Comparison of ENCODE assay signal across 8 cellular contexts in the genomic region with DNA sequence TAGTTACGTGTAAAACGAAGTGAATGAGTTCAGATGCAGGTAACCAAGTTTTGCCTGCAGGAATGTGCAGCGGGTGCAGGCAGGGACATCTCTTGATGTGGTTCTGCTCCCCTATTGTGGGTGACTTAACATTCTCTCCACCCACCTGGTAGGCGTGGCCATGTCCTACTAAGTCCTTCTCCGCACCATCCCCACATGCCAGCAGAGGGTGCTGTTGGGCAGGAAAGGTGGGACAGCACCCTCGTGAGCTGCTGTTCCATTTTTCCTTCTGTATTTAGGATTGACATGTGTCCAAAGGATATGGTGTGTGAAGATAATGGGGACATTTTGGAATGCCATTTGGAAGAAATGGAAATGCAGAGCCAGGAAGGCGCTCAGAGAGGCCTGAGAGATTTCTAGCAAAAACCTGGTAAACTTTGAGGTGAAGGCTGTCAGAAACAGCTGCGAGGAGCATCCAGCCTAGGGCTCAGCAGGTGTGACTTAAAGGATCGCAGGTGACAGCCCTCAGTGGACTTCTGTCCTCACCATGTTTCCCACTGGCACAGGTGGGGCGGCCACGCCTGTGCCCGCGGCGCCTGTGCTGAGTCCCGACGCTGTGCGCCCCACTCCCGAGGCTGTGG. TPM values are rescaled to one million over a fixed set of nuclear protein-coding genes. Genes with fewer than 3 reads are reported as not detected.
DNase-seq lines count a peak whose midpoint lies in the region; ATAC-seq and TF ChIP-seq lines count a peak whose summit lies in the region.

No MANE protein-coding gene starts in this region.

- peak; percentile 98 for TF ChIP-seq CTCF in H9 (conservative IDR thresholded peaks at IDR 0.05)
- peak; percentile 97 for TF ChIP-seq CTCF in Loucy (conservative IDR thresholded peaks at IDR 0.05; ENCODE audit: low read length)
- peak; percentile 99 for TF ChIP-seq CTCF in neural crest cell (conservative IDR thresholded peaks at IDR 0.05)

- no peaks in the 10 kb centered on the region for H3K4me1 ChIP-seq in ES-I3 (ENCODE audit: insufficient read depth, low read length)
- 0 out of 2 replicates have a peak, but pooled peaks cover 2% of the 10 kb centered on the region for H3K4me1 ChIP-seq in H9 (ENCODE audit: insufficient read depth, low read length)
- no peaks in the 10 kb centered on the region for H3K4me1 ChIP-seq in Loucy (ENCODE audit: insufficient read depth, low read length, poor library complexity, severe bottlenecking)

- no peaks in the 10 kb centered on the region for H3K36me3 ChIP-seq in ES-I3 (ENCODE audit: insufficient read depth, low read length)
- no peaks in the 10 kb centered on the region for H3K36me3 ChIP-seq in Loucy (ENCODE audit: insufficient read depth, low read length)

- H3K4me3 Mint-ChIP-seq in H9 (peak overlapping the region; percentile 59 to 87), neural crest cell (peak overlapping the region; percentile 89)
- peak overlapping the region; percentile 81 to 97 for H3K4me3 Mint-ChIP-seq in stimulated activated naive CD8-positive, alpha-beta T cell treated with anti-CD3 and anti-CD28 coated beads, Interleukin-15, amount 100 ng/mL, for 72 hours

- H3K9ac ChIP-seq in ES-I3 (ENCODE audit: low read depth, low read length) = peak overlapping the region; percentile 68; the same call in 1 of the 2 replicates
- H3K9ac ChIP-seq in H9 (ENCODE audit: extremely low read depth, insufficient read length, low read length) = no peak overlapping the region
- H3K9ac ChIP-seq in Loucy (ENCODE audit: low read depth, low read length, poor library complexity, severe bottlenecking) = no peak overlapping the region

- H2AFZ ChIP-seq in H9 (ENCODE audit: low read length) = no peak overlapping the region
- H2AFZ ChIP-seq in Loucy (ENCODE audit: low read length) = no peak overlapping the region

- WGBS in H9 (ENCODE audit: extremely low coverage, insufficient read length, low lambda C conversion rate) = no CpG with 5 or more reads among the region's 18 CpGs

- no peak overlapping the region for H2BK120ac ChIP-seq in H9 (ENCODE audit: low read depth, low read length, poor library complexity, severe bottlenecking)

- DNase-seq in H9 = peak; percentile 94
- DNase-seq in SHP77 treated with DMSO at 0.1 percent for 48 hours (lab: John Stamatoyannopoulos, UW) = peak; percentile 98
- DNase-seq in activated gamma-delta T cell treated with anti-CD3 and anti-CD28 coated beads, Interleukin-2, amount 50 U/mL, for 16 hours (ENCODE audit: low read depth) = peak; percentile 93
- DNase-seq in foreskin melanocyte = peak; percentile 86
- DNase-seq in neural crest cell (ENCODE audit: low read depth, low spot score) = peak; percentile 99
- peak; percentile 87 to 89 for DNase-seq in stimulated activated naive CD8-positive, alpha-beta T cell treated with anti-CD3 and anti-CD28 coated beads, Interleukin-15, amount 100 ng/mL, for 72 hours

- no peaks in the 10 kb centered on the region for H3K9me3 ChIP-seq in ES-I3 (ENCODE audit: control insufficient read depth, insufficient read depth, low read length)
- H3K9me3 ChIP-seq in H9 (ENCODE audit: control insufficient read depth, low read depth, low read length) = no peaks in the 10 kb centered on the region
- no peaks in the 10 kb centered on the region for H3K9me3 ChIP-seq in Loucy (ENCODE audit: insufficient read depth, low read depth, low read length)

- no peak overlapping the region for H2BK12ac ChIP-seq in H9 (ENCODE audit: insufficient read length, low read depth, low read length)

- H2BK5ac ChIP-seq in H9 (ENCODE audit: insufficient read length, low read length) = no peak overlapping the region

- H3K27ac Mint-ChIP-seq in H9 = no peak overlapping the region
- H3K27ac Mint-ChIP-seq in neural crest cell (ENCODE audit: unreplicated experiment) = no peak overlapping the region
- H3K27ac Mint-ChIP-seq in stimulated activated naive CD8-positive, alpha-beta T cell treated with anti-CD3 and anti-CD28 coated beads, Interleukin-15, amount 100 ng/mL, for 72 hours = no peak overlapping the region

- no peak overlapping the region for H4K5ac ChIP-seq in H9 (ENCODE audit: insufficient read length, low read depth, low read length)

- no peak overlapping the region for H3K4ac ChIP-seq in H9 (ENCODE audit: low read depth, low read length)

- no peak overlapping the region for H3K4me3 ChIP-seq in Loucy (ENCODE audit: low read length, poor library complexity, severe bottlenecking)

- no peak overlapping the region for H3K18ac ChIP-seq in H9 (ENCODE audit: insufficient read length, low read depth, low read length)

- no peak overlapping the region for H3T11ph ChIP-seq in H9 (ENCODE audit: low read length)

- no peaks in the 10 kb centered on the region for H4K20me1 ChIP-seq in H9 (ENCODE audit: control insufficient read depth, insufficient read depth, insufficient read length)
- no peaks in the 10 kb centered on the region for H4K20me1 ChIP-seq in Loucy (ENCODE audit: insufficient read depth, low read length, poor library complexity, severe bottlenecking)

- ATAC-seq in stimulated activated naive CD8-positive, alpha-beta T cell treated with anti-CD3 and anti-CD28 coated beads, Interleukin-15, amount 100 ng/mL, for 72 hours = peak; percentile 90

- H3K4me1 Mint-ChIP-seq in H9 = peaks cover 14 to 17% of the 10 kb centered on the region in 2 experiments
- peaks cover 17% of the 10 kb centered on the region for H3K4me1 Mint-ChIP-seq in neural crest cell
- H3K4me1 Mint-ChIP-seq in stimulated activated naive CD8-positive, alpha-beta T cell treated with anti-CD3 and anti-CD28 coated beads, Interleukin-15, amount 100 ng/mL, for 72 hours = peaks cover 19% of the 10 kb centered on the region

- no peak overlapping the region for H2AK5ac ChIP-seq in H9 (ENCODE audit: insufficient read length, low read length)

- H3K27me3 ChIP-seq in H9 (ENCODE audit: insufficient read depth, low read length) (no peaks in the 10 kb centered on the region), Loucy (ENCODE audit: insufficient read depth, low read length, poor library complexity, severe bottlenecking) (no peaks in the 10 kb centered on the region)

- H3K23me2 ChIP-seq in H9 (ENCODE audit: insufficient read length, low read depth, low read length, poor library complexity, severe bottlenecking) = peaks cover 15% of the 10 kb centered on the region

- no peak overlapping the region for H4K8ac ChIP-seq in H9 (replicated peaks; ENCODE audit: insufficient read length, low read depth, low read length)

- no peaks in the 10 kb centered on the region for H3K79me1 ChIP-seq in H9 (ENCODE audit: insufficient read depth, low read depth, low read length, poor library complexity, severe bottlenecking)

- H4K91ac ChIP-seq in H9 (ENCODE audit: insufficient read length, low read depth, low read length) = no peak overlapping the region

- H3K27me3 Mint-ChIP-seq in H9 (ENCODE audit: low read depth) (peaks cover 10% of the 10 kb centered on the region), neural crest cell (ENCODE audit: low read depth) (no peaks in the 10 kb centered on the region)
- H3K27me3 Mint-ChIP-seq in stimulated activated naive CD8-positive, alpha-beta T cell treated with anti-CD3 and anti-CD28 coated beads, Interleukin-15, amount 100 ng/mL, for 72 hours = peaks cover 79% of the 10 kb centered on the region

- no peaks in the 10 kb centered on the region for H3K9me2 ChIP-seq in Loucy (replicated peaks; ENCODE audit: low read depth, low read length)

- H3K79me2 ChIP-seq in H9 (ENCODE audit: insufficient read depth, low read length) (no peaks in the 10 kb centered on the region), Loucy (ENCODE audit: insufficient read depth, low read length) (no peaks in the 10 kb centered on the region)

- no peaks in the 10 kb centered on the region for H3F3A ChIP-seq in Loucy (ENCODE audit: low read depth)

- no peak overlapping the region for H3K27ac ChIP-seq in H9 (ENCODE audit: insufficient read length, low read depth, low read length)

- H2BK20ac ChIP-seq in H9 (ENCODE audit: low read depth, low read length, poor library complexity, severe bottlenecking) = no peak overlapping the region

- no peak overlapping the region for H3K23ac ChIP-seq in H9 (ENCODE audit: insufficient read length, low read depth, low read length)

- H2BK15ac ChIP-seq in H9 (ENCODE audit: low read depth, low read length) = no peak overlapping the region

- H3K4me2 ChIP-seq in H9 (ENCODE audit: insufficient read depth, insufficient read length, low read length) = peak overlapping the region; percentile 59
- no peak overlapping the region for H3K4me2 ChIP-seq in Loucy (ENCODE audit: low read depth, low read length, poor library complexity, severe bottlenecking)

- H3K36me3 Mint-ChIP-seq in H9 (ENCODE audit: insufficient read depth in 1 of 3, low read depth in 3 of 3) = peaks cover under 1 to 9% (median 6%) of the 10 kb centered on the region in 3 experiments; a peak in 6 of 7 replicates
- no peaks in the 10 kb centered on the region for H3K36me3 Mint-ChIP-seq in neural crest cell (ENCODE audit: low read depth)

- H3K56ac ChIP-seq in H9 (ENCODE audit: insufficient read length, low read depth, low read length) = no peak overlapping the region

- H3K9me3 Mint-ChIP-seq in H9 (peaks cover 5 to 8% of the 10 kb centered on the region in 2 experiments), neural crest cell (no peaks in the 10 kb centered on the region)
- H3K9me3 Mint-ChIP-seq in stimulated activated naive CD8-positive, alpha-beta T cell treated with anti-CD3 and anti-CD28 coated beads, Interleukin-15, amount 100 ng/mL, for 72 hours = no peaks in the 10 kb centered on the region

- H3K14ac ChIP-seq in H9 (ENCODE audit: insufficient read depth, low read length) = no peak overlapping the region

RNA-seq across cellular contexts. Expression of a gene that starts 26.2 kb away (rescaled TPM):
- 17.0 and 18.5 TPM in 2 replicates for total RNA-seq in H9 (2021)
- 59.9 and 62.5 TPM in 2 replicates for total RNA-seq in neural crest cell
